19 cellular contexts compared by ENCODE assay signal in genomic region chr16:58937661-58938060, GRCh38.
"Had no signal": no experiment of that assay in that cellular context is flagged by ENCODE, and none has a peak within 500 bp of the region (broad histone marks: within the 10 kb centered on the region; RNA-seq: fewer than 3 reads in every experiment).

No MANE protein-coding gene starts in this region.

- H3K9me3 Mint-ChIP-seq: activated CD4-positive, alpha-beta memory T cell treated with anti-CD3 and anti-CD28 coated beads, Interleukin-2, amount 10 ng/mL, durations not matched to agents 7 days and 5 days; activated naive CD4-positive, alpha-beta T cell treated with anti-CD3 and anti-CD28 coated beads, Interleukin-2, amount 50 U/mL, for 72 hours had no signal

- H3K4me3 ChIP-seq: dorsolateral prefrontal cortex, gastroesophageal sphincter, heart right ventricle, lower lobe of right lung, tibial artery, vagina had no signal

- H3K27me3 Mint-ChIP-seq: activated CD4-positive, alpha-beta memory T cell treated with anti-CD3 and anti-CD28 coated beads, Interleukin-2, amount 10 ng/mL, durations not matched to agents 7 days and 5 days; stimulated activated naive B cell treated with anti-CD40 and anti-IgM and Interleukin-4, amounts not matched to agents 10 μg/mL and 1 μg/mL and 100 μg/mL, for 72 hours had no signal

- H3K36me3 Mint-ChIP-seq: activated naive CD4-positive, alpha-beta T cell treated with anti-CD3 and anti-CD28 coated beads, Interleukin-2, amount 50 U/mL, for 72 hours; mesothelial cell of epicardium; stimulated activated naive B cell treated with anti-CD40 and anti-IgM and Interleukin-4, amounts not matched to agents 10 μg/mL and 1 μg/mL and 100 μg/mL, for 72 hours had no signal

- H3K27ac Mint-ChIP-seq: activated CD4-positive, alpha-beta memory T cell treated with anti-CD3 and anti-CD28 coated beads, Interleukin-2, amount 10 ng/mL, durations not matched to agents 7 days and 5 days; activated naive CD4-positive, alpha-beta T cell treated with anti-CD3 and anti-CD28 coated beads, Interleukin-2, amount 50 U/mL, for 72 hours; endodermal cell; mesothelial cell of epicardium; stimulated activated naive B cell treated with anti-CD40 and anti-IgM and Interleukin-4, amounts not matched to agents 10 μg/mL and 1 μg/mL and 100 μg/mL, for 72 hours had no signal

- DNase-seq: activated CD4-positive, alpha-beta memory T cell treated with anti-CD3 and anti-CD28 coated beads, Interleukin-2, amount 10 ng/mL, durations not matched to agents 7 days and 5 days; activated gamma-delta T cell; activated T-cell treated with anti-CD3 and anti-CD28 coated beads, Interleukin-2, amount 50 U/mL, for 48 hours; amniotic stem cell; dorsolateral prefrontal cortex; endodermal cell; erythroblast; heart right ventricle; left colon; lower lobe of right lung; stimulated activated CD4-positive, alpha-beta T cell treated with anti-CD3 and anti-CD28 coated beads, Interleukin-2, amount 100 ng/mL, for 48 hours; stimulated activated naive B cell treated with anti-CD40 and anti-IgM and Interleukin-4, amounts not matched to agents 10 μg/mL and 1 μg/mL and 100 μg/mL, for 72 hours; T1000; tibial artery; WERI-Rb-1 had no signal

- H3K9me3 ChIP-seq: lower lobe of right lung, tibial artery, vagina had no signal

- H3K27me3 ChIP-seq: dorsolateral prefrontal cortex, gastroesophageal sphincter, heart right ventricle, tibial artery, vagina had no signal

- H3K4me3 Mint-ChIP-seq: activated CD4-positive, alpha-beta memory T cell treated with anti-CD3 and anti-CD28 coated beads, Interleukin-2, amount 10 ng/mL, durations not matched to agents 7 days and 5 days; endodermal cell; mesothelial cell of epicardium; stimulated activated naive B cell treated with anti-CD40 and anti-IgM and Interleukin-4, amounts not matched to agents 10 μg/mL and 1 μg/mL and 100 μg/mL, for 72 hours had no signal

- H3K4me1 Mint-ChIP-seq: activated CD4-positive, alpha-beta memory T cell treated with anti-CD3 and anti-CD28 coated beads, Interleukin-2, amount 10 ng/mL, durations not matched to agents 7 days and 5 days; mesothelial cell of epicardium; stimulated activated naive B cell treated with anti-CD40 and anti-IgM and Interleukin-4, amounts not matched to agents 10 μg/mL and 1 μg/mL and 100 μg/mL, for 72 hours had no signal

- H3K4me1 ChIP-seq: gastroesophageal sphincter, lower lobe of right lung, tibial artery, vagina had no signal

- H3K27ac ChIP-seq: dorsolateral prefrontal cortex, gastroesophageal sphincter, heart right ventricle, lower lobe of right lung, tibial artery, vagina, WERI-Rb-1 had no signal

- H3K36me3 ChIP-seq: gastroesophageal sphincter, heart right ventricle, lower lobe of right lung, tibial artery, vagina, WERI-Rb-1 had no signal
